Comparison of ENCODE assay signal across 8 cellular contexts in genomic region chr20:62143118-62143975, GRCh38. TPM values are rescaled to one million over a fixed set of nuclear protein-coding genes. Genes with fewer than 3 reads are reported as not detected.
A peak's percentile ranks its signal among the peaks of the same experiment; 100 is the strongest.
DNase-seq lines count a peak whose midpoint lies in the region; ATAC-seq and TF ChIP-seq lines count a peak whose summit lies in the region.

TSS of gene PSMA7 (minus strand) at chr20:62143394. CDS start at chr20:62143303, 91 bp downstream.
A gene with protein sequence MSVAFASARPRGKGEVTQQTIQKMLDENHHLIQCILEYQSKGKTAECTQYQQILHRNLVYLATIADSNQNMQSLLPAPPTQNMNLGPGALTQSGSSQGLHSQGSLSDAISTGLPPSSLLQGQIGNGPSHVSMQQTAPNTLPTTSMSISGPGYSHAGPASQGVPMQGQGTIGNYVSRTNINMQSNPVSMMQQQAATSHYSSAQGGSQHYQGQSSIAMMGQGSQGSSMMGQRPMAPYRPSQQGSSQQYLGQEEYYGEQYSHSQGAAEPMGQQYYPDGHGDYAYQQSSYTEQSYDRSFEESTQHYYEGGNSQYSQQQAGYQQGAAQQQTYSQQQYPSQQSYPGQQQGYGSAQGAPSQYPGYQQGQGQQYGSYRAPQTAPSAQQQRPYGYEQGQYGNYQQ (plus strand): TSS chr20:62143769. CDS start chr20:62143821, 52 bp downstream.

- peak; percentile 77 for ATAC-seq in GM19372 (IDR thresholded peaks at IDR 0.05; ENCODE audit: low read depth, unreplicated experiment)
- ATAC-seq in HG03520 (IDR thresholded peaks at IDR 0.05; ENCODE audit: unreplicated experiment) = peak; percentile 68
- peak; percentile 94 for ATAC-seq in mucosa of descending colon

- H3K27me3 Mint-ChIP-seq in CD4-positive, alpha-beta memory T cell = no peaks in the 10 kb centered on the region

- H3K4me3 Mint-ChIP-seq in CD4-positive, alpha-beta memory T cell = peak within 1 kb of the TSS; percentile 91 to 98 (median 92)

- peak within 1 kb of the TSS; percentile 94 to 96 (median 96) for H3K27ac Mint-ChIP-seq in CD4-positive, alpha-beta memory T cell

- H3K4me1 Mint-ChIP-seq in CD4-positive, alpha-beta memory T cell = peaks cover 35 to 61% (median 48%) of the 10 kb centered on the region in 4 donors

- peak within 1 kb of the TSS; percentile 66 for H3K27ac ChIP-seq in CD4-positive, alpha-beta memory T cell (ENCODE audit: low read depth, low read length)

- peaks cover 9 to 41% of the 10 kb centered on the region in 2 donors for H3K36me3 Mint-ChIP-seq in CD4-positive, alpha-beta memory T cell

- intact Hi-C loops in CD4-positive, alpha-beta memory T cell (cut with micrococcal nuclease) = loop anchor here (1.0 kb wide), 3 partner anchors 21 to 95 kb away; partner anchors contain the start of genes LSM14B and OSBPL2
- intact Hi-C loops in mucosa of descending colon (cut with DNase I, micrococcal nuclease) = loop anchor here in 1 of 2 donors (5.0 to 10.0 kb wide), 2 partner anchors 81 to 129 kb away; no protein-coding TSS in a partner anchor

- no peaks in the 10 kb centered on the region for H3K9me3 ChIP-seq in CD4-positive, alpha-beta memory T cell (ENCODE audit: control insufficient read depth in 1 of 2, low read length in 2 of 2)
- H3K9me3 ChIP-seq in mucosa of descending colon = no peaks in the 10 kb centered on the region

- peaks cover 24% of the 10 kb centered on the region for H3K36me3 ChIP-seq in CD4-positive, alpha-beta memory T cell (ENCODE audit: insufficient read depth, low read length)
- peaks cover 7% of the 10 kb centered on the region for H3K36me3 ChIP-seq in mucosa of descending colon (ENCODE audit: low read depth)

- peak; percentile 81 to 90 (median 89) for DNase-seq in CD4-positive, alpha-beta memory T cell
- DNase-seq in NOMO-1 treated with dmso at 0.1 percent for 144 hours (lab: John Stamatoyannopoulos, UW; ENCODE audit: unreplicated experiment) (peak; percentile 83), epithelial cell of esophagus (ENCODE audit: low read depth) (peak; percentile 92), mucosa of descending colon (peak; percentile 85 to 92 (median 92))
- DNase-seq in activated CD8-positive, alpha-beta memory T cell treated with anti-CD3 and anti-CD28 coated beads, Interleukin-2, amount 50 U/mL, for 4 hours = peak; percentile 85
- DNase-seq in stimulated activated CD8-positive, alpha-beta memory T cell treated with anti-CD3 and anti-CD28 coated beads, Interleukin-4, amount 100 ng/mL, for 1 hour (ENCODE audit: low read depth in 2 of 2, low spot score in 1 of 2) = peak; percentile 66 to 69

- no peaks in the 10 kb centered on the region for H3K27me3 ChIP-seq in CD4-positive, alpha-beta memory T cell (ENCODE audit: insufficient read depth, low read length)

- CTCF ChIA-PET in CD4-positive, alpha-beta memory T cell (lab: Charles Lee; ENCODE audit: partially characterized antibody) = interaction anchor here (0.5 kb wide), 1 partner anchor 1388 kb away, joined by 3 read pairs; no protein-coding TSS in a partner anchor

- POLR2A ChIA-PET in CD4-positive, alpha-beta memory T cell (lab: Charles Lee; ENCODE audit: partially characterized antibody) = interaction anchor here (0.7 to 5.7 kb wide), 11 partner anchors 10 to 651 kb away, joined by 3 to 115 read pairs (median 4); partner anchors contain the start of genes LSM14B, MTG2, RPS21 and TAF4

- TF ChIP-seq CTCF in epithelial cell of esophagus (IDR thresholded peaks at IDR 0.05; ENCODE audit: insufficient read depth, low read depth, low read length, missing control alignments) (no peak), mucosa of descending colon (IDR thresholded peaks at IDR 0.05) (no peak)

- peaks cover 41% of the 10 kb centered on the region for H3K4me1 ChIP-seq in CD4-positive, alpha-beta memory T cell (ENCODE audit: insufficient read depth, low read length)
- peaks cover 20% of the 10 kb centered on the region for H3K4me1 ChIP-seq in mucosa of descending colon (ENCODE audit: low read depth)

- peak within 1 kb of the TSS; percentile 17 to 62 for H3K4me3 ChIP-seq in CD4-positive, alpha-beta memory T cell (ENCODE audit: low read length in 2 of 2)
- H3K4me3 ChIP-seq in epithelial cell of esophagus (ENCODE audit: low read length) = peak within 1 kb of the TSS; percentile 72
- H3K4me3 ChIP-seq in mucosa of descending colon = peak within 1 kb of the TSS; percentile 95

- peaks cover 0 to 2% (median 0%) of the 10 kb centered on the region in 8 donors for H3K9me3 Mint-ChIP-seq in CD4-positive, alpha-beta memory T cell

RNA-seq across cellular contexts. Expression of gene PSMA7, which starts in this region (rescaled TPM):
- 100 to 1,000 TPM; 182 to 190 TPM for total RNA-seq in CD4-positive, alpha-beta memory T cell
- polyA plus RNA-seq in CD4-positive, alpha-beta memory T cell = 100 to 1,000 TPM; 437 to 598 TPM
- 100 to 1,000 TPM; 129 to 197 (median 194) TPM for total RNA-seq in mucosa of descending colon

RNA-seq across cellular contexts. Expression of the second gene that starts in this region (rescaled TPM):
- 10 to 100 TPM; 22.7 to 24.8 TPM for total RNA-seq in CD4-positive, alpha-beta memory T cell
- 1 to 10 TPM in 1 of 2 donors, under 1 TPM in 1; 0.71 to 1.4 TPM for polyA plus RNA-seq in CD4-positive, alpha-beta memory T cell
- total RNA-seq in mucosa of descending colon = 10 to 100 TPM; 13.2 to 16.0 (median 14.4) TPM

Comparison
In these comparisons a context has a peak if more than half of its experiments do, and no peak if none do; other contexts are left out.
1. Peak in every context shown above with its lines: DNase-seq, ATAC-seq, H3K4me3 ChIP-seq and H3K27ac ChIP-seq.
2. H3K4me3 ChIP-seq: peak in every context shown above with its lines; median percentile 95 in mucosa of descending colon; 72 in epithelial cell of esophagus; 40 in CD4-positive, alpha-beta memory T cell.